1 cellular context compared by ENCODE assay signal in the genomic region with DNA sequence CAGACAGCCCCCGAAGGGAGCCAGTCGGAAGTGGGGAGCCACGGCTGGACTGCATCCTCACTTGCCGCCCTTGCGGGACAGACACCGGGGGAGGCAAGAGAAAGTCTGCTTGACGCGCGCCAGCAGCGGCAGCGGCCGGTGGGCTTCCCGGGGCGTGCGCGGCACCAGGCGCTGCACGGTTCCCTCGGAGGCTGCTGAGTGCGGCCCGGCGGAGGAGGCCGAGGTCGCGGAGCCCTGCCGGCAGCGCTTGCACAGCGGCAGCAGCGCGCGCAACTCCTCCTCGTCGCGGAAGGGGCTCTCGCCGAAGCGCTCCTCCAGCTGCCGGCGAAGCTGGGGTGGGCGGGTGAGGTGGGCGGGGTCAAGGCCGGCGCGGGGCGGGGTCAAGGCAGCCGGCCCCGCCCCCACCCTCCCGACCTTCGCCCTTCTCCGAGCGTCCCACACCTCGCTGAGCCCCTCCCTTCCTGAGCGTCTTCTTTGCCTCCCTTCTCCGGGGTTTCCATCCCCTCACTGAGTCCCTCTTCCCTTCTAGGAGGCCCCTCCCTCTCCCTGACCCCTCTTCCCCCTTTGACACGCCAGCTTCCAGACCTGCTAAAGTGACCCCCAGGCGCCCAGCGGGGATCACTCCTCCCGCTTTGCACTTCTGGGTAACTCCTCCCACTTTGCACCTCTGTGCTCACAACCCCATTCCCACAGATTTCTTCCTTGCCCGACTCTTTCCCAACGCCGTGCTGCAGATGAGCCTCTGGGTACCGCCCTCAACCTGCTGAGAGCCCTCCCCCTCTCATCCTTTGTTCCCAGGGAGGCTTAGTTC.
A peak's percentile ranks its signal among the peaks of the same experiment; 100 is the strongest.
TF ChIP-seq lines count a peak whose summit lies in the region.

No MANE protein-coding gene starts in this region.

TF ChIP-seq in GM12878, 131 proteins besides CTCF, POLR2A, EP300 and RAD21:
- peak; percentile 59; the same call in 1 of the 2 replicates for TF ChIP-seq HDGF (IDR thresholded peaks at IDR 0.05)
- TF ChIP-seq MEF2B (IDR thresholded peaks at IDR 0.05; ENCODE audit: partially characterized antibody, poor library complexity, severe bottlenecking), result no peak
- no peak for TF ChIP-seq TARDBP (IDR thresholded peaks at IDR 0.05; ENCODE audit: borderline replicate concordance)
- no peak for TF ChIP-seq NR2C2 (IDR thresholded peaks at IDR 0.05; ENCODE audit: borderline replicate concordance, control insufficient read depth, insufficient read length, low read depth)
- 0 out of 3 replicates have a peak, but pooled peaks of 1 of the 2 experiments have one; percentile 14 for TF ChIP-seq EGR1 (IDR thresholded peaks at IDR 0.05; ENCODE audit: borderline replicate concordance in 1 of 2, low read depth in 2 of 2, low read length in 2 of 2)
- TF ChIP-seq RB1 (IDR thresholded peaks at IDR 0.05; ENCODE audit: borderline replicate concordance), result 0 out of 2 replicates have a peak, but pooled peaks have one; percentile 22
- TF ChIP-seq TCF12 (IDR thresholded peaks at IDR 0.05; ENCODE audit: low read depth, low read length), result peak; percentile 81
- peak; percentile 59 for TF ChIP-seq NKRF (conservative IDR thresholded peaks at IDR 0.05)
- TF ChIP-seq TCF3 (IDR thresholded peaks at IDR 0.05; ENCODE audit: borderline replicate concordance, insufficient read depth, low read depth, low read length), result 0 out of 2 replicates have a peak, but pooled peaks have one; percentile 18
- TF ChIP-seq DPF2 (IDR thresholded peaks at IDR 0.05), result peak; percentile 62
- peak in 1 of 2 experiments; percentile 64; a peak in 2 of 4 replicates for TF ChIP-seq BHLHE40 (IDR thresholded peaks at IDR 0.05; ENCODE audit: borderline replicate concordance in 1 of 2, low read depth in 2 of 2, low read length in 1 of 2)
- TF ChIP-seq IKZF1 (conservative IDR thresholded peaks at IDR 0.05), result peak; percentile 63
- peak; percentile 23; the same call in 1 of the 2 replicates for TF ChIP-seq NR2F1 (conservative IDR thresholded peaks at IDR 0.05)
- no peak for TF ChIP-seq E2F8 (IDR thresholded peaks at IDR 0.05; ENCODE audit: low read depth, partially characterized antibody)
- no peak for TF ChIP-seq SIX5 (IDR thresholded peaks at IDR 0.05; ENCODE audit: low read depth, low read length, severe bottlenecking)
- peak; percentile 33; the same call in 1 of the 2 replicates for TF ChIP-seq SMARCA5 (IDR thresholded peaks at IDR 0.05)
- peak; percentile 69; the same call in 1 of the 2 replicates for TF ChIP-seq GATAD2B (conservative IDR thresholded peaks at IDR 0.05; ENCODE audit: low read depth)
- TF ChIP-seq LARP7 (IDR thresholded peaks at IDR 0.05), result peak; percentile 50; the same call in 1 of the 2 replicates
